1 cellular context compared by ENCODE assay signal in the genomic region with DNA sequence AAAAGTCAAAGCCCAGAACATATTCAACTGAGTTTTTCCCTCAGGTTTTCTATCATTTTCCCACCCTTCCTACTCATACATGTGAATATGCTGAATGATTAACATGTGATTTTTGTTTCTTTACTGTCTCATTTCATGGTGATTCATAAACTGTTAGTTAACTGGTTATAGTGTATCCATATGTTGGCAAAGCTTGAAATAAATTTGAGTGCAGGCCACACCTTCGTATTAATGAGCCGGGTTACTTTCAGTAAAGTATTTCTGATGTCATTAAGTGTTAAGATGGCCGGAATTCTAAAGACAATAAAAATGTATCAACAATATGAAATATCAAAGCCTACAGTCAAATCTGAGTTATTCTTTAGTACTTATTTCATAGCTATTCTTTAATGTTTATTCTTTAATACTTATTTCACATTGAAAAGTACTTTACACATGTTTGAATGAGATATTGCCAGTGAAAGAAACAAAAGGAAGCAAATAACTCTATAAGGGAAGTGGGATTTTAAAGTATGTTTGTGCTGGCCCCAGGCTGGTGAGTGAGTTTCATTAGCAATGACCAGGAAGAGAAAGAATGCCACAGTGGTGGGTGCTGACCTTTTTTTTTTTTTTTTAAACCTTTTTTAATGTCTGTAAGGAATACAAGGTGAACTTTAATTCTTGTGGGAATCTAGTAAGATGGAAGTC.
TF ChIP-seq lines count a peak whose summit lies in the region.

No MANE protein-coding gene starts in this region.

TF ChIP-seq in GM12878, 131 proteins besides CTCF, POLR2A, EP300 and RAD21 (continued from another document):
- TF ChIP-seq ZBTB4 (CRISPR knock-in tag; IDR thresholded peaks at IDR 0.05): no peak
